8 cellular contexts compared by ENCODE assay signal in the genomic region with DNA sequence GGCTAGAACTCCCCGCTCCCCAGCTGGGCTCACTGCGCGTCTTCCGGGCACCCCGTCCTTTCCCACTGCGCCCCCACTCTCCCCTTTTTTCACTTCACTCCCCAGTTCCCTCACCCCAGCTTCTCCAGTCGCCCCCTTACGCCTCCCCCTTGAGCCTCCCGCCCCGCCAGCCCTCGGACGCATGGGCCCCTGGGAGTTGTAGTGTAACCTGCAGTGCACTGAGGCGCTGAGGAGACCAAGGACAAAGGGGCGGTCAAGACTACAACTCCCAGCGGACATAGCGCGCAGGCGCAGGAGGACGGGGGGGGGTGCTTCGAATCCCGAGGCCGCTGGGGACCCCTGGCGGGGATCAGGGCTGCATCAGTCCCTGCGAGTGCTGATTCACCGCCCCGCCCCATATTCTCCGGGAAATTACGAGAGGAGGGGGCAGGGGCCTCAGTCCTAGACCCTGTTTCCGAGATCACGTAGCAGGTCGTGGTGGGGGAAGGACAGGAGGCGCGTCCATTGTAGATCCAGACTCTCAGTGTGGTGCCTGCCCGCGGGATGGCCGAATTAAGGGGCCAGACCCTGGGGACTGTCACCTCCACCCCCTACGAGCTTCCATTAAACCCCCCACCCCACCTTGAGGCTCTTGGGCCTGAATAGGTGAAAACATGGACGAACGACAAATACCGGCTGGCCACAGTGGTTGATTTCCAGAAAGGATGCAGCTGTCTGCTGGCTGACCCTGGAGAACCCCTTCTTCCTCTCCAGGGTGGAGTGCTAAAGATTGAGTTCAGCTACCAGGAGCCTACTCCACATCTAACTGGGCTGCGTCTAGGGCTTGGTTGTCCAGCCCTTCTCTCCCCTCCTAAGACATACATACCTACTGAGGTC. TPM values are rescaled to one million over a fixed set of nuclear protein-coding genes. Genes with fewer than 3 reads are reported as not detected.
DNase-seq lines count a peak whose midpoint lies in the region; ATAC-seq and TF ChIP-seq lines count a peak whose summit lies in the region.

No MANE protein-coding gene starts in this region.

- H2AK5ac ChIP-seq in H9 (ENCODE audit: insufficient read length, low read length): no peak overlapping the region

- H3T11ph ChIP-seq in H9 (ENCODE audit: low read length): no peak overlapping the region

- H3K27me3 ChIP-seq in H9 (ENCODE audit: insufficient read depth, low read length) (no peaks in the 10 kb centered on the region), Loucy (ENCODE audit: insufficient read depth, low read length, poor library complexity, severe bottlenecking) (no peaks in the 10 kb centered on the region), RWPE2 (ENCODE audit: insufficient read depth, poor library complexity, severe bottlenecking) (no peaks in the 10 kb centered on the region)

- H4K20me1 ChIP-seq in H9 (ENCODE audit: control insufficient read depth, insufficient read depth, insufficient read length): no peaks in the 10 kb centered on the region
- peaks cover 43% of the 10 kb centered on the region for H4K20me1 ChIP-seq in Loucy (ENCODE audit: insufficient read depth, low read length, poor library complexity, severe bottlenecking)

- H4K91ac ChIP-seq in H9 (ENCODE audit: insufficient read length, low read depth, low read length): no peak overlapping the region

- peak overlapping the region; percentile 26 for H3K27ac ChIP-seq in H9 (ENCODE audit: insufficient read length, low read depth, low read length)
- peak overlapping the region; percentile 84 for H3K27ac ChIP-seq in RWPE2 (ENCODE audit: poor library complexity, severe bottlenecking)

- no peak overlapping the region for H2BK15ac ChIP-seq in H9 (ENCODE audit: low read depth, low read length)

- H3K9ac ChIP-seq in ES-I3 (ENCODE audit: low read depth, low read length) (peak overlapping the region; percentile 98), H9 (ENCODE audit: extremely low read depth, insufficient read length, low read length) (peak overlapping the region; percentile 54), Loucy (ENCODE audit: low read depth, low read length, poor library complexity, severe bottlenecking) (peak overlapping the region; percentile 89)

- H3K36me3 ChIP-seq in ES-I3 (ENCODE audit: insufficient read depth, low read length): peaks cover 17% of the 10 kb centered on the region
- peaks cover 7% of the 10 kb centered on the region; the same call in 1 of the 2 replicates for H3K36me3 ChIP-seq in Loucy (ENCODE audit: insufficient read depth, low read length)
- H3K36me3 ChIP-seq in RWPE2 (ENCODE audit: low read depth): peaks cover 37% of the 10 kb centered on the region

- no CpG with 5 or more reads among the region's 41 CpGs for WGBS in H9 (ENCODE audit: extremely low coverage, insufficient read length, low lambda C conversion rate)

- H2AFZ ChIP-seq in H9 (ENCODE audit: low read length): no peak overlapping the region
- H2AFZ ChIP-seq in Loucy (ENCODE audit: low read length): peak overlapping the region; percentile 93

- peak overlapping the region; percentile 97 for H3K18ac ChIP-seq in H9 (ENCODE audit: insufficient read length, low read depth, low read length)

- peaks cover 34 to 36% (median 35%) of the 10 kb centered on the region in 3 experiments for H3K36me3 Mint-ChIP-seq in H9 (ENCODE audit: insufficient read depth in 1 of 3, low read depth in 3 of 3)
- H3K36me3 Mint-ChIP-seq in nephron (ENCODE audit: low read depth): peaks cover 31% of the 10 kb centered on the region
- peaks cover 38% of the 10 kb centered on the region for H3K36me3 Mint-ChIP-seq in stimulated activated naive CD8-positive, alpha-beta T cell treated with anti-CD3 and anti-CD28 coated beads, Interleukin-15, Interleukin-2, amounts not matched to agents 100 ng/mL and 50 ng/mL, for 24 hours (ENCODE audit: low read depth)

- peak overlapping the region; percentile 16 for H4K5ac ChIP-seq in H9 (ENCODE audit: insufficient read length, low read depth, low read length)

- no peak overlapping the region for H3K56ac ChIP-seq in H9 (ENCODE audit: insufficient read length, low read depth, low read length)

- TF ChIP-seq CTCF in H9 (conservative IDR thresholded peaks at IDR 0.05): peak; percentile 72
- peak; percentile 66 for TF ChIP-seq CTCF in Loucy (conservative IDR thresholded peaks at IDR 0.05; ENCODE audit: low read length)
- TF ChIP-seq CTCF in RWPE2 (IDR thresholded peaks at IDR 0.05; ENCODE audit: poor library complexity, severe bottlenecking): peak; percentile 90
- peak; percentile 62 for TF ChIP-seq CTCF in fibroblast of pulmonary artery (IDR thresholded peaks at IDR 0.05; ENCODE audit: low read length, missing control alignments)
- peak; percentile 80 to 84 (median 82) for TF ChIP-seq CTCF in nephron (IDR thresholded peaks at IDR 0.05; ENCODE audit: unreplicated experiment in 3 of 3)

- peaks cover 37 to 45% of the 10 kb centered on the region in 2 experiments for H3K4me1 Mint-ChIP-seq in H9
- H3K4me1 Mint-ChIP-seq in nephron: peaks cover 55% of the 10 kb centered on the region
- H3K4me1 Mint-ChIP-seq in stimulated activated naive CD8-positive, alpha-beta T cell treated with anti-CD3 and anti-CD28 coated beads, Interleukin-15, Interleukin-2, amounts not matched to agents 100 ng/mL and 50 ng/mL, for 24 hours (ENCODE audit: low read depth): peaks cover 48% of the 10 kb centered on the region

- H4K8ac ChIP-seq in H9 (replicated peaks; ENCODE audit: insufficient read length, low read depth, low read length): no peak overlapping the region

- H3K14ac ChIP-seq in H9 (ENCODE audit: insufficient read depth, low read length): peak overlapping the region; percentile 94; the same call in 1 of the 2 replicates

- no peak overlapping the region for H2BK12ac ChIP-seq in H9 (ENCODE audit: insufficient read length, low read depth, low read length)

- H3K4me1 ChIP-seq in ES-I3 (ENCODE audit: insufficient read depth, low read length) (peaks cover 26% of the 10 kb centered on the region), H9 (ENCODE audit: insufficient read depth, low read length) (peaks cover 9% of the 10 kb centered on the region; the same call in 1 of the 2 replicates), Loucy (ENCODE audit: insufficient read depth, low read length, poor library complexity, severe bottlenecking) (peaks cover 43% of the 10 kb centered on the region), RWPE2 (ENCODE audit: insufficient read depth, poor library complexity, severe bottlenecking) (peaks cover 39% of the 10 kb centered on the region)

- H3K9me2 ChIP-seq in Loucy (replicated peaks; ENCODE audit: low read depth, low read length): no peaks in the 10 kb centered on the region

- H3K4me3 Mint-ChIP-seq in H9 (peak overlapping the region; percentile 94 to 95), nephron (peak overlapping the region; percentile 88 to 96 (median 88))
- H3K4me3 Mint-ChIP-seq in stimulated activated naive CD8-positive, alpha-beta T cell treated with anti-CD3 and anti-CD28 coated beads, Interleukin-15, Interleukin-2, amounts not matched to agents 100 ng/mL and 50 ng/mL, for 24 hours: peak overlapping the region; percentile 79

- no peaks in the 10 kb centered on the region for H3F3A ChIP-seq in Loucy (ENCODE audit: low read depth)

- H3K27me3 Mint-ChIP-seq in H9 (ENCODE audit: low read depth): no peaks in the 10 kb centered on the region
- no peaks in the 10 kb centered on the region for H3K27me3 Mint-ChIP-seq in nephron (ENCODE audit: low read depth)
- H3K27me3 Mint-ChIP-seq in stimulated activated naive CD8-positive, alpha-beta T cell treated with anti-CD3 and anti-CD28 coated beads, Interleukin-15, Interleukin-2, amounts not matched to agents 100 ng/mL and 50 ng/mL, for 24 hours: peaks cover 4% of the 10 kb centered on the region

- peaks cover 8% of the 10 kb centered on the region for H3K23me2 ChIP-seq in H9 (ENCODE audit: insufficient read length, low read depth, low read length, poor library complexity, severe bottlenecking)

- H2BK120ac ChIP-seq in H9 (ENCODE audit: low read depth, low read length, poor library complexity, severe bottlenecking): no peak overlapping the region

- no peak overlapping the region for H2BK5ac ChIP-seq in H9 (ENCODE audit: insufficient read length, low read length)

- H3K4me3 ChIP-seq in Loucy (ENCODE audit: low read length, poor library complexity, severe bottlenecking) (peak overlapping the region; percentile 98), RWPE2 (ENCODE audit: severe bottlenecking) (peak overlapping the region; percentile 76), fibroblast of pulmonary artery (replicated peaks; ENCODE audit: low read depth, low read length) (peak overlapping the region; percentile 97)

- H3K4me2 ChIP-seq in H9 (ENCODE audit: insufficient read depth, insufficient read length, low read length): peak overlapping the region; percentile 52
- H3K4me2 ChIP-seq in Loucy (ENCODE audit: low read depth, low read length, poor library complexity, severe bottlenecking): peak overlapping the region; percentile 87

- no peak overlapping the region for H3K23ac ChIP-seq in H9 (ENCODE audit: insufficient read length, low read depth, low read length)

- peak; percentile 100 for DNase-seq in H9
- DNase-seq in RWPE2 (ENCODE audit: low spot score): peak; percentile 97
- DNase-seq in activated effector memory CD4-positive, alpha-beta T cell treated with Interleukin-2 at 50 U/mL for 16 hours: peak; percentile 86
- peak; percentile 99 for DNase-seq in fibroblast of pulmonary artery (ENCODE audit: low read depth)

- H3K79me2 ChIP-seq in H9 (ENCODE audit: insufficient read depth, low read length): peaks cover 38% of the 10 kb centered on the region
- H3K79me2 ChIP-seq in Loucy (ENCODE audit: insufficient read depth, low read length): peaks cover 44% of the 10 kb centered on the region

- ATAC-seq in RWPE2 (ENCODE audit: low read depth): peak; percentile 93

- no peak overlapping the region for H2BK20ac ChIP-seq in H9 (ENCODE audit: low read depth, low read length, poor library complexity, severe bottlenecking)

- no peaks in the 10 kb centered on the region for H3K9me3 ChIP-seq in ES-I3 (ENCODE audit: control insufficient read depth, insufficient read depth, low read length)
- H3K9me3 ChIP-seq in H9 (ENCODE audit: control insufficient read depth, low read depth, low read length): no peaks in the 10 kb centered on the region
- no peaks in the 10 kb centered on the region for H3K9me3 ChIP-seq in Loucy (ENCODE audit: insufficient read depth, low read depth, low read length)
- H3K9me3 ChIP-seq in RWPE2 (ENCODE audit: severe bottlenecking): no peaks in the 10 kb centered on the region

- peak overlapping the region; percentile 95 to 98 (median 98) for H3K27ac Mint-ChIP-seq in H9
- H3K27ac Mint-ChIP-seq in nephron: peak overlapping the region; percentile 94 to 98 (median 97)
- H3K27ac Mint-ChIP-seq in stimulated activated naive CD8-positive, alpha-beta T cell treated with anti-CD3 and anti-CD28 coated beads, Interleukin-15, Interleukin-2, amounts not matched to agents 100 ng/mL and 50 ng/mL, for 24 hours: peak overlapping the region; percentile 85

- H3K79me1 ChIP-seq in H9 (ENCODE audit: insufficient read depth, low read depth, low read length, poor library complexity, severe bottlenecking): no peaks in the 10 kb centered on the region

- no peak overlapping the region for H3K4ac ChIP-seq in H9 (ENCODE audit: low read depth, low read length)

- H3K9me3 Mint-ChIP-seq in H9: peaks cover 0 to 4% of the 10 kb centered on the region in 2 experiments; a peak in 2 of 5 replicates
- H3K9me3 Mint-ChIP-seq in nephron: no peaks in the 10 kb centered on the region
- H3K9me3 Mint-ChIP-seq in stimulated activated naive CD8-positive, alpha-beta T cell treated with anti-CD3 and anti-CD28 coated beads, Interleukin-15, Interleukin-2, amounts not matched to agents 100 ng/mL and 50 ng/mL, for 24 hours: no peaks in the 10 kb centered on the region

RNA-seq across cellular contexts. Expression of a gene that starts 0.6 kb away (rescaled TPM):
- total RNA-seq in H9 (2021): 241 and 243 TPM in 2 replicates

RNA-seq across cellular contexts. Expression of a gene that starts 50.1 kb away (rescaled TPM):
- total RNA-seq in H9 (2021): 14.8 and 16.4 TPM in 2 replicates

RNA-seq across cellular contexts. Expression of a gene that starts 56.9 kb away (rescaled TPM):
- 175 and 186 TPM in 2 replicates for total RNA-seq in H9 (2021)

Comparison
In these comparisons a context has a peak if more than half of its experiments do, and no peak if none do; other contexts are left out.
1. Peak in every context shown above with its lines: DNase-seq, ATAC-seq, H3K4me3 ChIP-seq and H3K27ac ChIP-seq.